In genomic region chr9:77177894-77178794, GRCh38 we compare ENCODE assay signal across 8 cellular contexts. TPM values are rescaled to one million over a fixed set of nuclear protein-coding genes. Genes with fewer than 3 reads are reported as not detected.
DNase-seq lines count a peak whose midpoint lies in the region; ATAC-seq and TF ChIP-seq lines count a peak whose summit lies in the region.

No MANE protein-coding gene starts in this region.

- H3K9me3 Mint-ChIP-seq in endothelial cell (ENCODE audit: unreplicated experiment), result no peaks in the 10 kb centered on the region

- no peaks in the 10 kb centered on the region for H3K9me3 ChIP-seq in mononuclear cell (ENCODE audit: low read depth, low read length)

- TF ChIP-seq CTCF in GM12865 (IDR thresholded peaks at IDR 0.05; ENCODE audit: insufficient read depth, low read depth, low read length, missing control alignments) (no peak), endothelial cell (IDR thresholded peaks at IDR 0.05; ENCODE audit: unreplicated experiment) (no peak)

- H3K4me1 Mint-ChIP-seq in endothelial cell (ENCODE audit: unreplicated experiment), result peaks cover 13% of the 10 kb centered on the region

- H3K4me1 ChIP-seq in mononuclear cell (ENCODE audit: insufficient read depth, low read length), result peaks cover 22% of the 10 kb centered on the region

- peaks cover 8% of the 10 kb centered on the region for H3K27me3 Mint-ChIP-seq in endothelial cell (ENCODE audit: unreplicated experiment)

- peak; percentile 68 for DNase-seq in GM12865 (ENCODE audit: low read depth)
- DNase-seq in NCI-H2227 treated with DMSO at 0.1 percent for 48 hours (lab: John Stamatoyannopoulos, UW), result peak; percentile 26
- peak; percentile 13 to 19 (median 16) for DNase-seq in activated CD8-positive, alpha-beta memory T cell treated with anti-CD3 and anti-CD28 coated beads for 48 hours (ENCODE audit: low read depth in 2 of 3, low spot score in 2 of 3)
- peak; percentile 52 for DNase-seq in endothelial cell (ENCODE audit: low spot score)
- peak; percentile 15 for DNase-seq in stimulated activated CD8-positive, alpha-beta memory T cell treated with anti-CD3 and anti-CD28 coated beads, Interleukin-4, amount 100 ng/mL, for 4 hours (ENCODE audit: low read depth in 2 of 2, low spot score in 1 of 2)

- H3K4me3 ChIP-seq in GM12865 (ENCODE audit: low read depth, low read length), result peak overlapping the region; percentile 74
- H3K4me3 ChIP-seq in mononuclear cell (ENCODE audit: low read length), result peak overlapping the region; percentile 76

- peak overlapping the region; percentile 90 for H3K27ac Mint-ChIP-seq in endothelial cell (ENCODE audit: unreplicated experiment)

- H3K4me3 Mint-ChIP-seq in endothelial cell (ENCODE audit: unreplicated experiment), result peak overlapping the region; percentile 96

- H3K36me3 Mint-ChIP-seq in endothelial cell (ENCODE audit: low read depth, unreplicated experiment), result no peaks in the 10 kb centered on the region

- no peaks in the 10 kb centered on the region for H3K27me3 ChIP-seq in mononuclear cell (ENCODE audit: insufficient read depth, low read length)

- peak; percentile 11 for ATAC-seq in HG02763 (IDR thresholded peaks at IDR 0.05; ENCODE audit: unreplicated experiment)
- ATAC-seq in GM21825 (IDR thresholded peaks at IDR 0.05; ENCODE audit: unreplicated experiment), result no peak

RNA-seq across cellular contexts. Expression of gene VPS13A, which starts 0.8 kb away (rescaled TPM):
- total RNA-seq in endothelial cell (ENCODE audit: unreplicated experiment) (46.0 TPM), mononuclear cell (59.2 TPM)

Comparison
In these comparisons a context has a peak if more than half of its experiments do, and no peak if none do; other contexts are left out.
1. DNase-seq: peak in every context shown above with its lines; median percentile 68 in GM12865; 52 in endothelial cell; 26 in NCI-H2227 treated with DMSO at 0.1 percent for 48 hours; 16 in activated CD8-positive, alpha-beta memory T cell treated with anti-CD3 and anti-CD28 coated beads for 48 hours; 15 in stimulated activated CD8-positive, alpha-beta memory T cell treated with anti-CD3 and anti-CD28 coated beads, Interleukin-4, amount 100 ng/mL, for 4 hours.